In genomic region chr11:73969991-73970800, GRCh38 we compare ENCODE assay signal across 11 cellular contexts. TPM values are rescaled to one million over a fixed set of nuclear protein-coding genes. Genes with fewer than 3 reads are reported as not detected.
DNase-seq lines count a peak whose midpoint lies in the region; ATAC-seq and TF ChIP-seq lines count a peak whose summit lies in the region.
"Had no signal": no experiment of that assay in that cellular context is flagged by ENCODE, and none has a peak within 500 bp of the region (broad histone marks: within the 10 kb centered on the region; RNA-seq: fewer than 3 reads in every experiment).

No MANE protein-coding gene starts in this region.

- peaks cover 15% of the 10 kb centered on the region for H3K36me3 Mint-ChIP-seq in activated T-helper 17 cell treated with anti-CD3 and anti-CD28 coated beads, Interleukin-2, amount 50 U/mL, for 72 hours (ENCODE audit: low read depth)
- H3K36me3 Mint-ChIP-seq in neural crest cell (ENCODE audit: low read depth) = peaks cover 8% of the 10 kb centered on the region

- H3K4me1 ChIP-seq in Loucy (ENCODE audit: insufficient read depth, low read length, poor library complexity, severe bottlenecking) = peaks cover 25% of the 10 kb centered on the region
- peaks cover 0 to 22% of the 10 kb centered on the region in 2 donors for H3K4me1 ChIP-seq in thyroid gland

- no peak for TF ChIP-seq CTCF in Loucy (conservative IDR thresholded peaks at IDR 0.05; ENCODE audit: low read length)
- no peak for TF ChIP-seq CTCF in neural crest cell (conservative IDR thresholded peaks at IDR 0.05)
- no peak for TF ChIP-seq CTCF in thyroid gland (IDR thresholded peaks at IDR 0.05)

- H2AFZ ChIP-seq in Loucy (ENCODE audit: low read length) = no peak overlapping the region

- no peaks in the 10 kb centered on the region for H3K9me3 ChIP-seq in Loucy (ENCODE audit: insufficient read depth, low read depth, low read length)
- no peaks in the 10 kb centered on the region for H3K9me3 ChIP-seq in thyroid gland

- peak overlapping the region; percentile 82 for H3K27ac Mint-ChIP-seq in activated T-helper 17 cell treated with anti-CD3 and anti-CD28 coated beads, Interleukin-2, amount 50 U/mL, for 72 hours
- peak overlapping the region; percentile 78 for H3K27ac Mint-ChIP-seq in neural crest cell (ENCODE audit: unreplicated experiment)

- no peaks in the 10 kb centered on the region for H3K27me3 ChIP-seq in Loucy (ENCODE audit: insufficient read depth, low read length, poor library complexity, severe bottlenecking)
- no peaks in the 10 kb centered on the region for H3K27me3 ChIP-seq in thyroid gland

- peaks cover 13% of the 10 kb centered on the region for H4K20me1 ChIP-seq in Loucy (ENCODE audit: insufficient read depth, low read length, poor library complexity, severe bottlenecking)

- no peaks in the 10 kb centered on the region for H3K79me2 ChIP-seq in Loucy (ENCODE audit: insufficient read depth, low read length)

- H3K9ac ChIP-seq in Loucy (ENCODE audit: low read depth, low read length, poor library complexity, severe bottlenecking) = peak overlapping the region; percentile 13

- H3K27ac ChIP-seq in thyroid gland = no peak overlapping the region

- H3K36me3 ChIP-seq in Loucy (ENCODE audit: insufficient read depth, low read length) (peaks cover 9% of the 10 kb centered on the region; the same call in 1 of the 2 replicates), thyroid gland (peaks cover 3 to 10% of the 10 kb centered on the region in 2 donors)

- no peaks in the 10 kb centered on the region for H3K9me2 ChIP-seq in Loucy (replicated peaks; ENCODE audit: low read depth, low read length)

- ATAC-seq in activated T-helper 17 cell treated with anti-CD3 and anti-CD28 coated beads, Interleukin-2, amount 50 U/mL, for 72 hours (replicated peaks) = no peak
- no peak for ATAC-seq in HG02623 (IDR thresholded peaks at IDR 0.05; ENCODE audit: unreplicated experiment)
- ATAC-seq: Right ventricle myocardium inferior had no signal

- no peaks in the 10 kb centered on the region for H3K9me3 Mint-ChIP-seq in activated T-helper 17 cell treated with anti-CD3 and anti-CD28 coated beads, Interleukin-2, amount 50 U/mL, for 72 hours
- no peaks in the 10 kb centered on the region for H3K9me3 Mint-ChIP-seq in neural crest cell

- intact Hi-C loops in thyroid gland (cut with DNase I) = loop anchor here (5.0 to 10.0 kb wide), 3 partner anchors 125 to 477 kb away; partner anchors contain the start of genes C2CD3 and PPME1

- TF ChIP-seq POLR2A in thyroid gland (IDR thresholded peaks at IDR 0.05) = no peak

- 0 out of 2 replicates have a peak, but pooled peaks cover 9% of the 10 kb centered on the region for H3F3A ChIP-seq in Loucy (ENCODE audit: low read depth)

- H3K4me3 ChIP-seq in Loucy (ENCODE audit: low read length, poor library complexity, severe bottlenecking) (no peak overlapping the region), thyroid gland (replicated peaks in 1 of 3) (no peak overlapping the region)

- H3K4me3 Mint-ChIP-seq in activated T-helper 17 cell treated with anti-CD3 and anti-CD28 coated beads, Interleukin-2, amount 50 U/mL, for 72 hours = no peak overlapping the region
- H3K4me3 Mint-ChIP-seq in neural crest cell = peak overlapping the region; percentile 31

- H3K4me2 ChIP-seq in Loucy (ENCODE audit: low read depth, low read length, poor library complexity, severe bottlenecking) = no peak overlapping the region

- H3K27me3 Mint-ChIP-seq in activated T-helper 17 cell treated with anti-CD3 and anti-CD28 coated beads, Interleukin-2, amount 50 U/mL, for 72 hours = no peaks in the 10 kb centered on the region
- H3K27me3 Mint-ChIP-seq in neural crest cell (ENCODE audit: low read depth) = peaks cover 4% of the 10 kb centered on the region

- DNase-seq in NCI-H2029 treated with DMSO at 0.1 percent for 48 hours (lab: John Stamatoyannopoulos, UW) (peak; percentile 23), NCI-H2029 (lab: John Stamatoyannopoulos, UW) (no peak), neural crest cell (ENCODE audit: low read depth, low spot score) (no peak), thyroid gland (no peak)
- DNase-seq in effector CD4-positive, alpha-beta T cell = no peak
- DNase-seq: hypothalamus, NCI-H2171 treated with DMSO at 0.1 percent for 48 hours had no signal

- H3K4me1 Mint-ChIP-seq in activated T-helper 17 cell treated with anti-CD3 and anti-CD28 coated beads, Interleukin-2, amount 50 U/mL, for 72 hours = peaks cover 25% of the 10 kb centered on the region
- H3K4me1 Mint-ChIP-seq in neural crest cell = no peaks in the 10 kb centered on the region

- 79% methylated on average over 13 of the region's 13 CpGs for WGBS in thyroid gland, 2 donors

RNA-seq across cellular contexts. Expression of gene UCP2, which starts 12.4 kb away (rescaled TPM):
- 100 to 1,000 TPM; 199 to 269 TPM for total RNA-seq in activated T-helper 17 cell treated with anti-CD3 and anti-CD28 coated beads, Interleukin-2, amount 50 U/mL, for 72 hours
- 66.4 and 71.4 TPM in 2 replicates for total RNA-seq in neural crest cell
- total RNA-seq in thyroid gland = 10 to 100 TPM; 41.4 to 97.0 (median 52.5) TPM

RNA-seq across cellular contexts. Expression of gene DNAJB13, which starts 19.4 kb away (rescaled TPM):
- 1 to 10 TPM in 1 of 2 donors, not detected in 1; 1.2 TPM for total RNA-seq in activated T-helper 17 cell treated with anti-CD3 and anti-CD28 coated beads, Interleukin-2, amount 50 U/mL, for 72 hours
- 0.32 and 0.35 TPM in 2 replicates for total RNA-seq in neural crest cell
- total RNA-seq in thyroid gland = under 1 TPM in 1 of 4 donors, not detected in 3; 0.75 TPM
- total RNA-seq: Right ventricle myocardium inferior had no signal

RNA-seq across cellular contexts. Expression of gene UCP3, which starts 38.7 kb away (rescaled TPM):
- 1 to 10 TPM; 4.3 to 6.6 TPM for total RNA-seq in activated T-helper 17 cell treated with anti-CD3 and anti-CD28 coated beads, Interleukin-2, amount 50 U/mL, for 72 hours
- total RNA-seq in neural crest cell = 4.0 TPM in 2 replicates
- total RNA-seq in thyroid gland = 1 to 10 TPM; 3.1 to 3.6 (median 3.4) TPM
